35 cellular contexts compared by ENCODE assay signal in genomic region chr4:148550788-148551187, GRCh38.
A peak's percentile ranks its signal among the peaks of the same experiment; 100 is the strongest.
DNase-seq lines count a peak whose midpoint lies in the region; ATAC-seq, FAIRE-seq and TF ChIP-seq lines count a peak whose summit lies in the region.
"Had no signal": no experiment of that assay in that cellular context is flagged by ENCODE, and none has a peak within 500 bp of the region (broad histone marks: within the 10 kb centered on the region; RNA-seq: fewer than 3 reads in every experiment).

No MANE protein-coding gene starts in this region.

- CTCF ChIA-PET in WTC11 (lab: Charles Lee) (no interaction called here), K562 (lab: Yijun Ruan, JAX; ENCODE audit: low intra/inter-chr PET ratio) (no interaction called here)

- no peak overlapping the region for H3K4me2 ChIP-seq in K562 (ENCODE audit: insufficient read depth, low read length)
- H3K4me2 ChIP-seq: A549; BLaER1; BLaER1 treated with 17β-estradiol and CSF1 and Interleukin-3, amounts not matched to agents 10 nM and 100 nM had no signal

- H3K9ac ChIP-seq in K562 (ENCODE audit: insufficient read depth in 1 of 2, low read depth in 2 of 2, low read length in 2 of 2): no peak overlapping the region
- H3K9ac ChIP-seq: BLaER1; BLaER1 treated with 17β-estradiol and CSF1 and Interleukin-3, amounts not matched to agents 10 nM and 100 nM had no signal

- H3K79me2 ChIP-seq in K562 (ENCODE audit: control insufficient read depth, insufficient read depth, low read length): no peaks in the 10 kb centered on the region

- TF ChIP-seq RAD21 in K562 (CRISPR knock-in tag; conservative IDR thresholded peaks at IDR 0.05 in 1 of 2, IDR thresholded peaks at IDR 0.05 in 1 of 2): no peak

- WGBS in K562 (ENCODE audit: insufficient coverage, low coverage, missing lambda C conversion rate): 8% methylated on average over 1 of the region's 1 CpG
- WGBS in suprapubic skin: 95% methylated on average over 1 of the region's 1 CpG

- DNase-seq in WTC11 (ENCODE audit: low spot score) (no peak), K562 (ENCODE audit: extremely low read depth in 1 of 4, low spot score in 3 of 4) (no peak), GM13976 (ENCODE audit: low spot score) (no peak), suprapubic skin (ENCODE audit: low spot score in 2 of 2) (no peak)
- no peak for DNase-seq in stimulated activated CD4-positive, alpha-beta T cell treated with anti-CD3 and anti-CD28 coated beads, Interleukin-12 subunit alpha, Interleukin-12 subunit beta, amount 100 ng/mL, for 4 hours
- DNase-seq: 8988T; ACHN; AML-193; BE2C; C1 segment of cervical spinal cord; Caco-2; Calu3; CD4-positive, alpha-beta memory T cell; CD4-positive, alpha-beta T cell; CD4-positive, CD25-positive, alpha-beta regulatory T cell; CD8-positive, alpha-beta memory T cell; CD8-positive, alpha-beta T cell; COR-L47; DMS 273 treated with DMSO at 0.1 percent for 48 hours; DMS153; DMS53; DMS79; DMS79 treated with DMSO at 0.1 percent for 48 hours; DND-41; EL had no signal

- no peaks in the 10 kb centered on the region for H3K4me1 Mint-ChIP-seq in WTC11
- H3K4me1 Mint-ChIP-seq: B cell; CD14-positive monocyte; CD4-positive, alpha-beta memory T cell; CD4-positive, CD25-positive, alpha-beta regulatory T cell; CD8-positive, alpha-beta memory T cell had no signal

- H3K4me1 ChIP-seq in K562 (replicated peaks in 1 of 2; ENCODE audit: control insufficient read depth in 2 of 2, insufficient read depth in 2 of 2, low read length in 2 of 2) (no peaks in the 10 kb centered on the region), suprapubic skin (no peaks in the 10 kb centered on the region)
- H3K4me1 ChIP-seq: A549, BE2C, Caco-2 had no signal

- no peak for TF ChIP-seq CTCF in VCaP (conservative IDR thresholded peaks at IDR 0.05)
- TF ChIP-seq CTCF in WTC11 (IDR thresholded peaks at IDR 0.05): no peak
- TF ChIP-seq CTCF in K562 (IDR thresholded peaks at IDR 0.05 in 2 of 3, conservative IDR thresholded peaks at IDR 0.05 in 1 of 3; ENCODE audit: insufficient read depth in 2 of 3, low read depth in 1 of 3, low read length in 3 of 3): no peak
- TF ChIP-seq CTCF in GM13976 (IDR thresholded peaks at IDR 0.05; ENCODE audit: borderline replicate concordance, control extremely low read depth, extremely low read depth, insufficient read depth, missing control alignments): no peak
- TF ChIP-seq CTCF in suprapubic skin (IDR thresholded peaks at IDR 0.05): no peak

- H3K27me3 ChIP-seq in K562 (ENCODE audit: control insufficient read depth in 2 of 2, insufficient read depth in 2 of 2, low read length in 2 of 2) (no peaks in the 10 kb centered on the region), suprapubic skin (no peaks in the 10 kb centered on the region)
- H3K27me3 ChIP-seq: BE2C; BLaER1; BLaER1 treated with 17β-estradiol and CSF1 and Interleukin-3, amounts not matched to agents 10 nM and 100 nM had no signal

- H3K36me3 ChIP-seq in K562 (ENCODE audit: control insufficient read depth, insufficient read depth, low read length) (no peaks in the 10 kb centered on the region), suprapubic skin (no peaks in the 10 kb centered on the region)
- H3K36me3 ChIP-seq: BE2C; BLaER1; BLaER1 treated with 17β-estradiol and CSF1 and Interleukin-3, amounts not matched to agents 10 nM and 100 nM had no signal

- no peaks in the 10 kb centered on the region for H3K9me3 Mint-ChIP-seq in WTC11
- H3K9me3 Mint-ChIP-seq: CD4-positive, alpha-beta memory T cell; CD4-positive, alpha-beta T cell; CD8-positive, alpha-beta memory T cell; CD8-positive, alpha-beta T cell had no signal

- H3K4me3 ChIP-seq in K562 (no peak overlapping the region), suprapubic skin (no peak overlapping the region)
- H3K4me3 ChIP-seq: A549; BLaER1; BLaER1 treated with 17β-estradiol and CSF1 and Interleukin-3, amounts not matched to agents 10 nM and 100 nM had no signal

- TF ChIP-seq POLR2A in K562 (conservative IDR thresholded peaks at IDR 0.05) (no peak), suprapubic skin (IDR thresholded peaks at IDR 0.05) (no peak)

- no peaks in the 10 kb centered on the region; the same call in 1 of the 2 replicates for H3K9me3 ChIP-seq in K562 (replicated peaks; ENCODE audit: control insufficient read depth, insufficient read depth, low read depth, low read length)
- H3K9me3 ChIP-seq in suprapubic skin: no peaks in the 10 kb centered on the region
- H3K9me3 ChIP-seq: A549; BE2C; BLaER1; BLaER1 treated with 17β-estradiol and CSF1 and Interleukin-3, amounts not matched to agents 10 nM and 100 nM; Caco-2 had no signal

- no peaks in the 10 kb centered on the region for H3K36me3 Mint-ChIP-seq in WTC11
- H3K36me3 Mint-ChIP-seq: CD14-positive monocyte; CD4-positive, alpha-beta memory T cell had no signal

- no peak for ATAC-seq in WTC11
- ATAC-seq in K562: no peak
- ATAC-seq: A549; CD8-positive, alpha-beta T cell had no signal

- no peaks in the 10 kb centered on the region for H3K9me1 ChIP-seq in K562 (ENCODE audit: control insufficient read depth, insufficient read depth, low read length)

- no peak overlapping the region for H3K4me3 Mint-ChIP-seq in WTC11
- H3K4me3 Mint-ChIP-seq: B cell; CD14-positive monocyte; CD4-positive, alpha-beta memory T cell; CD4-positive, alpha-beta T cell; CD4-positive, CD25-positive, alpha-beta regulatory T cell; CD8-positive, alpha-beta memory T cell; CD8-positive, alpha-beta T cell had no signal

- POLR2A ChIA-PET in WTC11 (lab: Charles Lee): no interaction called here
- POLR2A ChIA-PET in K562 (lab: Yijun Ruan, JAX): no interaction called here

- no peak overlapping the region for H2AFZ ChIP-seq in K562 (ENCODE audit: low read depth, low read length)

- no peak for TF ChIP-seq EP300 in K562 (IDR thresholded peaks at IDR 0.05; ENCODE audit: low read length)
- TF ChIP-seq EP300 in suprapubic skin (IDR thresholded peaks at IDR 0.05): no peak

- no peak overlapping the region for H3K27ac Mint-ChIP-seq in WTC11
- H3K27ac Mint-ChIP-seq: B cell; CD14-positive monocyte; CD4-positive, alpha-beta memory T cell; CD4-positive, alpha-beta T cell; CD4-positive, CD25-positive, alpha-beta regulatory T cell; CD8-positive, alpha-beta memory T cell; CD8-positive, alpha-beta T cell had no signal

- FAIRE-seq in K562 (lab: Jason Lieb, UNC): no peak
- FAIRE-seq: A204.1, A549, D721Med had no signal

- H3K27ac ChIP-seq in VCaP: peak overlapping the region; percentile 37; the same call in 1 of the 2 replicates
- H3K27ac ChIP-seq in K562 (ENCODE audit: extremely low read depth, low read depth, low read length): no peak overlapping the region
- H3K27ac ChIP-seq in suprapubic skin: no peak overlapping the region
- H3K27ac ChIP-seq: 22Rv1; A549; BLaER1; BLaER1 treated with 17β-estradiol and CSF1 and Interleukin-3, amounts not matched to agents 10 nM and 100 nM; C4-2B had no signal

- no peaks in the 10 kb centered on the region for H3K27me3 Mint-ChIP-seq in WTC11 (ENCODE audit: low read depth)
- H3K27me3 Mint-ChIP-seq: B cell; CD4-positive, alpha-beta memory T cell; CD4-positive, alpha-beta T cell; CD4-positive, CD25-positive, alpha-beta regulatory T cell had no signal

- BruUV-seq in K562 (replicated peaks; lab: Mats Ljungman, UMichigan): no TSS peak

- intact Hi-C loops in K562 (cut with micrococcal nuclease): no loop called here

- in situ Hi-C loops in K562 (cut with MboI): no loop called here
- in situ Hi-C loops in GM13976 (cut with MboI; ENCODE audit: low sequenced_read_pairs, unreplicated experiment): no loop called here

- H4K20me1 ChIP-seq in K562 (replicated peaks; ENCODE audit: control insufficient read depth, insufficient read depth, low read length): no peaks in the 10 kb centered on the region
- H4K20me1 ChIP-seq: BLaER1; BLaER1 treated with 17β-estradiol and CSF1 and Interleukin-3, amounts not matched to agents 10 nM and 100 nM had no signal

TF ChIP-seq in WTC11, 78 proteins besides CTCF, POLR2A, EP300 and RAD21:
- TF ChIP-seq HMGA2 (CRISPR knock-in tag; IDR thresholded peaks at IDR 0.05) (peak; percentile 61; the same call in 1 of the 2 replicates), NFYB (CRISPR knock-in tag; conservative IDR thresholded peaks at IDR 0.05; ENCODE audit: low read depth) (no peak)

TF ChIP-seq in K562, 482 proteins besides CTCF, POLR2A, EP300 and RAD21 (continues in another document):
- no peak for TF ChIP-seq ILK (tag; IDR thresholded peaks at IDR 0.05; ENCODE audit: borderline replicate concordance, low read depth)
- peak; percentile 84 for TF ChIP-seq DACH1 (IDR thresholded peaks at IDR 0.05; ENCODE audit: partially characterized antibody)
- no peak for TF ChIP-seq PYGO2 (tag; IDR thresholded peaks at IDR 0.05)
- TF ChIP-seq SAFB (IDR thresholded peaks at IDR 0.05; ENCODE audit: borderline replicate concordance, low read depth, low read length): peak; percentile 27; the same call in 1 of the 2 replicates
- no peak for TF ChIP-seq MAZ (CRISPR knock-in tag; conservative IDR thresholded peaks at IDR 0.05 in 1 of 2, IDR thresholded peaks at IDR 0.05 in 1 of 2)
